In genomic region chr6:111805511-111806181, GRCh38 we compare ENCODE assay signal across 7 cellular contexts.
DNase-seq lines count a peak whose midpoint lies in the region; ATAC-seq and TF ChIP-seq lines count a peak whose summit lies in the region.

No MANE protein-coding gene starts in this region.

- H3K27ac ChIP-seq in foreskin keratinocyte = no peak overlapping the region

- TF ChIP-seq CTCF in choroid plexus epithelial cell (conservative IDR thresholded peaks at IDR 0.05; ENCODE audit: low read depth, low read length) (no peak), foreskin keratinocyte (conservative IDR thresholded peaks at IDR 0.05) (no peak)

- H3K4me1 ChIP-seq in foreskin keratinocyte = peaks cover 11% of the 10 kb centered on the region

- H3K27me3 Mint-ChIP-seq in T-cell = no peaks in the 10 kb centered on the region

- H3K4me3 Mint-ChIP-seq in T-cell = peak overlapping the region in 2 of 3 donors; percentile 47 to 58

- peaks cover 94 to 99% (median 97%) of the 10 kb centered on the region in 3 donors for H3K4me1 Mint-ChIP-seq in T-cell

- H3K36me3 Mint-ChIP-seq in T-cell = peaks cover 36% of the 10 kb centered on the region

- ATAC-seq in GM18870 (IDR thresholded peaks at IDR 0.05; ENCODE audit: unreplicated experiment) (peak; percentile 43), HG02840 (IDR thresholded peaks at IDR 0.05; ENCODE audit: low FRiP score, unreplicated experiment) (peak; percentile 47), T-cell (replicated peaks in 1 of 4) (peak in 3 of 4 experiments; percentile 26 to 32 (median 28)), foreskin keratinocyte (no peak)

- H3K27ac Mint-ChIP-seq in T-cell = peak overlapping the region; percentile 89 to 95

- H3K4me3 ChIP-seq in choroid plexus epithelial cell (ENCODE audit: low read depth, low read length) = no peak overlapping the region

- peak in 2 of 34 experiments; percentile 38 to 41 for DNase-seq in T-cell
- peak; percentile 77 for DNase-seq in choroid plexus epithelial cell (ENCODE audit: low read depth)
- DNase-seq in stimulated activated CD4-positive, alpha-beta T cell treated with anti-CD3 and anti-CD28 coated beads, Interleukin-12 subunit alpha, Interleukin-12 subunit beta, amount 100 ng/mL, for 4 hours = peak; percentile 36
- no peak for DNase-seq in foreskin keratinocyte
- no peak for DNase-seq in DMS53 treated with DMSO at 0.1 percent for 48 hours (lab: John Stamatoyannopoulos, UW; ENCODE audit: unreplicated experiment)

- CTCF ChIA-PET in T-cell (lab: Charles Lee) = interaction anchor here (0.6 to 4.1 kb wide), 8 partner anchors 9 to 95 kb away, joined by 3 to 12 read pairs (median 4); no protein-coding TSS in a partner anchor

- H3K9me3 Mint-ChIP-seq in T-cell = no peaks in the 10 kb centered on the region

- POLR2A ChIA-PET in T-cell (lab: Charles Lee) = interaction anchor here (0.6 to 1.6 kb wide), 9 partner anchors 10 to 238 kb away, joined by 3 to 10 read pairs (median 3); no protein-coding TSS in a partner anchor

- no peaks in the 10 kb centered on the region for H3K27me3 ChIP-seq in foreskin keratinocyte

Comparison
In these comparisons a context has a peak if more than half of its experiments do, and no peak if none do; other contexts are left out.
1. DNase-seq: peak in choroid plexus epithelial cell (single experiment) and stimulated activated CD4-positive, alpha-beta T cell treated with anti-CD3 and anti-CD28 coated beads, Interleukin-12 subunit alpha, Interleukin-12 subunit beta, amount 100 ng/mL, for 4 hours (single experiment); none in foreskin keratinocyte (0 of 2) and DMS53 treated with DMSO at 0.1 percent for 48 hours (single experiment).